10 cellular contexts compared by ENCODE assay signal in the genomic region with DNA sequence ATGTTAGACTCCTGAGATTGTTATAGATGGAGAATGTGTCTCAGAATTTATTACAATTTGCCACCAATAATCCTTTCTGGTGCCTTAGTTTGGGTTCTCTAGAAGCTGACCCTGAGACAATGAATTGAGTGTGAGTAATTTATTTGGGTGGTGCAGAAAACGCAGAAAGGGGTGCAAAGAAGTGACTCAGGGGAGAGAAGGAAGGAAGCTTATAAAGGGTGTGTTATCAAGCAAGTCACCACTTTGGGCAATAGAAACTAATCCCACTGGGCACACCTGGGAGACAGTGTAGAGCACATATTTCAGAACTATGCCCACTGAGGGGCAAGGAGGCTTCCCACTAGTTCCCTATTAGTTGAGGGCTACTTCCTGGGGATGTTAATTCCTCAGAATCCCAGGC.
"Had no signal": no experiment of that assay in that cellular context is flagged by ENCODE, and none has a peak within 500 bp of the region (broad histone marks: within the 10 kb centered on the region; RNA-seq: fewer than 3 reads in every experiment).

No MANE protein-coding gene starts in this region.

- H3K9me3 Mint-ChIP-seq: HFFc6 had no signal

- ATAC-seq: GM23338, HCT116, HepG2 had no signal

- H3K27ac Mint-ChIP-seq: GM23338, HFFc6, IgD-negative memory B cell had no signal

- H3K4me3 ChIP-seq: GM23338, HAP-1 had no signal

- H3K27ac ChIP-seq: HL-60 had no signal

- H3K4me1 Mint-ChIP-seq: GM23338, IgD-negative memory B cell had no signal

- H3K36me3 Mint-ChIP-seq: IgD-negative memory B cell had no signal

- DNase-seq: H7, HFFc6, KBM-7 had no signal

- FAIRE-seq: H1, HepG2 had no signal

- H3K9me3 ChIP-seq: HAP-1 had no signal

- H3K4me3 Mint-ChIP-seq: GM23338, HFFc6, IgD-negative memory B cell had no signal

- H3K4me1 ChIP-seq: HAP-1 had no signal

- H3K36me3 ChIP-seq: HAP-1 had no signal
